Comparison of ENCODE assay signal across 1 cellular context in the genomic region with DNA sequence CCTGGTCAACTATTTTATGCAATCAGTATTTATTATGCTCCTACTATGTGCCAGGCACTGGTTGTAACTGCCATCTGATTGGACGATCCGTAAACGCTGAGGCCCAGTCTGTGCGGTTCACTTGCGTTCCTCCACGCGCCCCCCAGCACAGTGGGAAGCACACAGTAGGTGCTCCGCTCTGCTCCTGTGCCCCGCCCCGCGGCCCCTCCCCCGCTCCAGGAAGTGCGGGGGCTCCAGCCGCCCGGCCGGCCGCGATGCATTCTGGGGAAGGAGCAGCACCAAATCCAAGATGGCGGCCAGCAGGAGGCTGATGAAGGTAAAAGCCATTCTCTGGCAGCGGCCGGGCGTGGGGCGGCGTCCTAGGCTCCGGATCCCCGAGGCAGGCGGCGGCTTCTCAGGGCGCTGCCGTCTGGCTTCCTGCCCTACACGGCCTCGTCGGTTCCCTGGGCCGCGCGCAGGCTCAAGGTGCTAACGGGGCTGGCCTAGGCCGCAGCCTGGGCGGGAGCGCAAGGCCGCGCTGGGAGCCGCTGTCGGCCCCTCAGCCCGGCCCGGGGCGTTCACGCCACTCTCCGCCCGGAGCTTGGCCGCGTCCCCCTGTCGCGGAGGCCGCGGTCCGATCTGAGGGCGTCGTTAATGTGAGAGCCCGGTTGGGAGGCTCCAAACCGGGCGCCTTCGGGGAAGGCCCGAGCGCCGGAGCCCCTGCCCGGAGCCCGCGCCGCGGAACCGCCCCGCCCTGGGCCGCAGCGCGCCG.
TF ChIP-seq lines count a peak whose summit lies in the region.

Gene UBE2L3, plus strand, starts transcription at position 259 of the 751 bp plus-strand sequence. Its CDS starts 31 bp downstream, at position 290.

TF ChIP-seq in GM12878, 131 proteins besides CTCF, POLR2A, EP300 and RAD21 (continued from another document and continues in another):
- TF ChIP-seq, protein P1, sequence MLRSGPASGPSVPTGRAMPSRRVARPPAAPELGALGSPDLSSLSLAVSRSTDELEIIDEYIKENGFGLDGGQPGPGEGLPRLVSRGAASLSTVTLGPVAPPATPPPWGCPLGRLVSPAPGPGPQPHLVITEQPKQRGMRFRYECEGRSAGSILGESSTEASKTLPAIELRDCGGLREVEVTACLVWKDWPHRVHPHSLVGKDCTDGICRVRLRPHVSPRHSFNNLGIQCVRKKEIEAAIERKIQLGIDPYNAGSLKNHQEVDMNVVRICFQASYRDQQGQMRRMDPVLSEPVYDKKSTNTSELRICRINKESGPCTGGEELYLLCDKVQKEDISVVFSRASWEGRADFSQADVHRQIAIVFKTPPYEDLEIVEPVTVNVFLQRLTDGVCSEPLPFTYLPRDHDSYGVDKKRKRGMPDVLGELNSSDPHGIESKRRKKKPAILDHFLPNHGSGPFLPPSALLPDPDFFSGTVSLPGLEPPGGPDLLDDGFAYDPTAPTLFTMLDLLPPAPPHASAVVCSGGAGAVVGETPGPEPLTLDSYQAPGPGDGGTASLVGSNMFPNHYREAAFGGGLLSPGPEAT (IDR thresholded peaks at IDR 0.05; ENCODE audit: low read depth) = peak; percentile 60; the same call in 1 of the 2 replicates
- TF ChIP-seq ZBTB40 (IDR thresholded peaks at IDR 0.05; ENCODE audit: borderline replicate concordance) (peak; percentile 35; the same call in 1 of the 2 replicates), EGR1 (IDR thresholded peaks at IDR 0.05; ENCODE audit: borderline replicate concordance in 1 of 2, low read depth in 2 of 2, low read length in 2 of 2) (peak in 1 of 2 experiments; percentile 96; a peak in 2 of 3 replicates), SP1 (IDR thresholded peaks at IDR 0.05; ENCODE audit: low read depth, low read length) (peak; percentile 37), POLR2AphosphoS5 (IDR thresholded peaks at IDR 0.05; ENCODE audit: low read length) (peak; percentile 81), HCFC1 (IDR thresholded peaks at IDR 0.05; ENCODE audit: low read length) (peak; percentile 58), REST (IDR thresholded peaks at IDR 0.05; ENCODE audit: low read depth, low read length) (no peak), POLR2AphosphoS2 (IDR thresholded peaks at IDR 0.05; ENCODE audit: low read depth, low read length) (peak; percentile 63; the same call in 1 of the 2 replicates), TCF12 (IDR thresholded peaks at IDR 0.05; ENCODE audit: low read depth, low read length) (peak; percentile 63; the same call in 1 of the 2 replicates), IKZF1 (conservative IDR thresholded peaks at IDR 0.05) (peak; percentile 79), CHD2 (IDR thresholded peaks at IDR 0.05; ENCODE audit: borderline replicate concordance, low read depth, low read length) (peak; percentile 88), ATF7 (IDR thresholded peaks at IDR 0.05; ENCODE audit: low read depth) (no peak), ASH2L (IDR thresholded peaks at IDR 0.05; ENCODE audit: borderline replicate concordance, low read depth) (peak; percentile 43; the same call in 1 of the 2 replicates), TAF1 (IDR thresholded peaks at IDR 0.05; ENCODE audit: borderline replicate concordance, low read depth, low read length) (peak; percentile 98), NR2C1 (IDR thresholded peaks at IDR 0.05) (peak; percentile 11; the same call in 1 of the 2 replicates), MAX (IDR thresholded peaks at IDR 0.05; ENCODE audit: low read depth, low read length) (no peak), CBX5 (IDR thresholded peaks at IDR 0.05; ENCODE audit: low read depth) (0 out of 2 replicates have a peak, but pooled peaks have one; percentile 16), IKZF2 (IDR thresholded peaks at IDR 0.05) (peak; percentile 44 to 66), GATAD2B (conservative IDR thresholded peaks at IDR 0.05; ENCODE audit: low read depth) (peak; percentile 93), ZNF384 (IDR thresholded peaks at IDR 0.05; ENCODE audit: borderline replicate concordance, low read depth, low read length) (no peak), PML (IDR thresholded peaks at IDR 0.05; ENCODE audit: low read length) (peak; percentile 60; the same call in 1 of the 2 replicates), DPF2 (IDR thresholded peaks at IDR 0.05) (peak; percentile 100), TCF3 (IDR thresholded peaks at IDR 0.05; ENCODE audit: borderline replicate concordance, insufficient read depth, low read depth, low read length) (0 out of 2 replicates have a peak, but pooled peaks have one; percentile 42), NBN (IDR thresholded peaks at IDR 0.05) (peak; percentile 84), GABPA (IDR thresholded peaks at IDR 0.05; ENCODE audit: low read depth) (peak; percentile 63), CBX3 (IDR thresholded peaks at IDR 0.05; ENCODE audit: borderline replicate concordance, low read depth) (no peak), CHD4 (IDR thresholded peaks at IDR 0.05) (peak; percentile 99; the same call in 1 of the 2 replicates), ELK1 (IDR thresholded peaks at IDR 0.05; ENCODE audit: low read depth, low read length) (0 out of 2 replicates have a peak, but pooled peaks have one; percentile 9), LARP7 (IDR thresholded peaks at IDR 0.05) (peak; percentile 93), SMARCA5 (IDR thresholded peaks at IDR 0.05) (peak; percentile 98)
- TF ChIP-seq, protein P2, sequence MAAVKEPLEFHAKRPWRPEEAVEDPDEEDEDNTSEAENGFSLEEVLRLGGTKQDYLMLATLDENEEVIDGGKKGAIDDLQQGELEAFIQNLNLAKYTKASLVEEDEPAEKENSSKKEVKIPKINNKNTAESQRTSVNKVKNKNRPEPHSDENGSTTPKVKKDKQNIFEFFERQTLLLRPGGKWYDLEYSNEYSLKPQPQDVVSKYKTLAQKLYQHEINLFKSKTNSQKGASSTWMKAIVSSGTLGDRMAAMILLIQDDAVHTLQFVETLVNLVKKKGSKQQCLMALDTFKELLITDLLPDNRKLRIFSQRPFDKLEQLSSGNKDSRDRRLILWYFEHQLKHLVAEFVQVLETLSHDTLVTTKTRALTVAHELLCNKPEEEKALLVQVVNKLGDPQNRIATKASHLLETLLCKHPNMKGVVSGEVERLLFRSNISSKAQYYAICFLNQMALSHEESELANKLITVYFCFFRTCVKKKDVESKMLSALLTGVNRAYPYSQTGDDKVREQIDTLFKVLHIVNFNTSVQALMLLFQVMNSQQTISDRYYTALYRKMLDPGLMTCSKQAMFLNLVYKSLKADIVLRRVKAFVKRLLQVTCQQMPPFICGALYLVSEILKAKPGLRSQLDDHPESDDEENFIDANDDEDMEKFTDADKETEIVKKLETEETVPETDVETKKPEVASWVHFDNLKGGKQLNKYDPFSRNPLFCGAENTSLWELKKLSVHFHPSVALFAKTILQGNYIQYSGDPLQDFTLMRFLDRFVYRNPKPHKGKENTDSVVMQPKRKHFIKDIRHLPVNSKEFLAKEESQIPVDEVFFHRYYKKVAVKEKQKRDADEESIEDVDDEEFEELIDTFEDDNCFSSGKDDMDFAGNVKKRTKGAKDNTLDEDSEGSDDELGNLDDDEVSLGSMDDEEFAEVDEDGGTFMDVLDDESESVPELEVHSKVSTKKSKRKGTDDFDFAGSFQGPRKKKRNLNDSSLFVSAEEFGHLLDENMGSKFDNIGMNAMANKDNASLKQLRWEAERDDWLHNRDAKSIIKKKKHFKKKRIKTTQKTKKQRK (IDR thresholded peaks at IDR 0.05; ENCODE audit: low read depth, low read length) = no peak
- TF ChIP-seq, protein P3, sequence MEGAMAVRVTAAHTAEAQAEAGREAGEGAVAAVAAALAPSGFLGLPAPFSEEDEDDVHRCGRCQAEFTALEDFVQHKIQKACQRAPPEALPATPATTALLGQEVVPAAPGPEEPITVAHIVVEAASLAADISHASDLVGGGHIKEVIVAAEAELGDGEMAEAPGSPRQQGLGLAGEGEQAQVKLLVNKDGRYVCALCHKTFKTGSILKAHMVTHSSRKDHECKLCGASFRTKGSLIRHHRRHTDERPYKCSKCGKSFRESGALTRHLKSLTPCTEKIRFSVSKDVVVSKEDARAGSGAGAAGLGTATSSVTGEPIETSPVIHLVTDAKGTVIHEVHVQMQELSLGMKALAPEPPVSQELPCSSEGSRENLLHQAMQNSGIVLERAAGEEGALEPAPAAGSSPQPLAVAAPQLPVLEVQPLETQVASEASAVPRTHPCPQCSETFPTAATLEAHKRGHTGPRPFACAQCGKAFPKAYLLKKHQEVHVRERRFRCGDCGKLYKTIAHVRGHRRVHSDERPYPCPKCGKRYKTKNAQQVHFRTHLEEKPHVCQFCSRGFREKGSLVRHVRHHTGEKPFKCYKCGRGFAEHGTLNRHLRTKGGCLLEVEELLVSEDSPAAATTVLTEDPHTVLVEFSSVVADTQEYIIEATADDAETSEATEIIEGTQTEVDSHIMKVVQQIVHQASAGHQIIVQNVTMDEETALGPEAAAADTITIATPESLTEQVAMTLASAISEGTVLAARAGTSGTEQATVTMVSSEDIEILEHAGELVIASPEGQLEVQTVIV (IDR thresholded peaks at IDR 0.05; ENCODE audit: borderline replicate concordance, partially characterized antibody) = peak; percentile 55
- TF ChIP-seq, protein P4, sequence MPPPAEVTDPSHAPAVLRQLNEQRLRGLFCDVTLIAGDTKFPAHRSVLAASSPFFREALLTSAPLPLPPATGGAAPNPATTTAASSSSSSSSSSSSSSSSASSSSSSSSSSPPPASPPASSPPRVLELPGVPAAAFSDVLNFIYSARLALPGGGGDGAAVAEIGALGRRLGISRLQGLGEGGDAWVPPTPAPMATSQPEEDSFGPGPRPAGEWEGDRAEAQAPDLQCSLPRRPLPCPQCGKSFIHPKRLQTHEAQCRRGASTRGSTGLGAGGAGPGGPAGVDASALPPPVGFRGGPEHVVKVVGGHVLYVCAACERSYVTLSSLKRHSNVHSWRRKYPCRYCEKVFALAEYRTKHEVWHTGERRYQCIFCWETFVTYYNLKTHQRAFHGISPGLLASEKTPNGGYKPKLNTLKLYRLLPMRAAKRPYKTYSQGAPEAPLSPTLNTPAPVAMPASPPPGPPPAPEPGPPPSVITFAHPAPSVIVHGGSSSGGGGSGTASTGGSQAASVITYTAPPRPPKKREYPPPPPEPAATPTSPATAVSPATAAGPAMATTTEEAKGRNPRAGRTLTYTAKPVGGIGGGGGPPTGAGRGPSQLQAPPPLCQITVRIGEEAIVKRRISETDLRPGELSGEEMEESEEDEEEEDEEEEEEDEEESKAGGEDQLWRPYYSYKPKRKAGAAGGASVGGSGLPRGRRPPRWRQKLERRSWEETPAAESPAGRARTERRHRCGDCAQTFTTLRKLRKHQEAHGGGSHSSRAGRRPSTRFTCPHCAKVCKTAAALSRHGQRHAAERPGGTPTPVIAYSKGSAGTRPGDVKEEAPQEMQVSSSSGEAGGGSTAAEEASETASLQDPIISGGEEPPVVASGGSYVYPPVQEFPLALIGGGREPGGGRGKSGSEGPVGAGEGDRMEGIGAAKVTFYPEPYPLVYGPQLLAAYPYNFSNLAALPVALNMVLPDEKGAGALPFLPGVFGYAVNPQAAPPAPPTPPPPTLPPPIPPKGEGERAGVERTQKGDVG (CRISPR knock-in tag; IDR thresholded peaks at IDR 0.05) = no peak
